In genomic region chr7:45082831-45083331, GRCh38 we compare ENCODE assay signal across 17 cellular contexts.
DNase-seq lines count a peak whose midpoint lies in the region; ATAC-seq and TF ChIP-seq lines count a peak whose summit lies in the region.
"Had no signal": no experiment of that assay in that cellular context is flagged by ENCODE, and none has a peak within 500 bp of the region (broad histone marks: within the 10 kb centered on the region; RNA-seq: fewer than 3 reads in every experiment).

No MANE protein-coding gene starts in this region.

- no peak for TF ChIP-seq CTCF in RWPE1 (conservative IDR thresholded peaks at IDR 0.05; ENCODE audit: low read depth)

- CTCF ChIA-PET in RWPE1 (lab: Yijun Ruan, JAX) = no interaction called here

- POLR2A ChIA-PET in RWPE1 (lab: Yijun Ruan, JAX; ENCODE audit: low non-redundant PET) = no interaction called here

- H3K27ac ChIP-seq in RWPE1 (peak overlapping the region; percentile 69), substantia nigra (ENCODE audit: low read depth, low read length, poor library complexity, severe bottlenecking) (peak overlapping the region; percentile 84)
- H3K27ac ChIP-seq: epithelial cell of prostate, skin epidermis had no signal

- ATAC-seq in GM19324 (IDR thresholded peaks at IDR 0.05; ENCODE audit: low FRiP score, unreplicated experiment) (no peak), GM21528 (IDR thresholded peaks at IDR 0.05; ENCODE audit: low FRiP score, unreplicated experiment) (no peak)

- DNase-seq in activated gamma-delta T cell treated with Interleukin-2 at 50 U/mL for 16 hours (peak; percentile 3), activated gamma-delta T cell (lab: John Stamatoyannopoulos, UW) (no peak), RWPE1 (ENCODE audit: low spot score) (no peak), glomerular visceral epithelial cell (ENCODE audit: extremely low spot score) (peak; percentile 30), substantia nigra (lab: John Stamatoyannopoulos, UW) (peak in 1 of 49 donors; percentile 68), cerebellar cortex (ENCODE audit: low spot score) (no peak)
- DNase-seq: activated CD4-positive, alpha-beta T cell treated with anti-CD3 and anti-CD28 coated beads for 48 hours; activated naive CD4-positive, alpha-beta T cell treated with anti-CD3 and anti-CD28 coated beads, Interleukin-2, amount 50 U/mL, for 16 hours; foreskin melanocyte; NCI-H1436; NCI-H2171 treated with DMSO at 0.1 percent for 48 hours; NCI-H774; stimulated activated CD4-positive, alpha-beta T cell treated with anti-CD3 and anti-CD28 coated beads, Interleukin-2, amount 100 ng/mL, for 48 hours had no signal

Comparison
In these comparisons a context has a peak if more than half of its experiments do, and no peak if none do; other contexts are left out.
1. DNase-seq: peak in activated gamma-delta T cell treated with Interleukin-2 at 50 U/mL for 16 hours (single experiment) and glomerular visceral epithelial cell (single experiment); none in activated gamma-delta T cell (single experiment), RWPE1 (single experiment) and cerebellar cortex (single experiment).